ENCODE assay signal across 1 cellular context in genomic region chr3:4934050-4934449, GRCh38.
TF ChIP-seq lines count a peak whose summit lies in the region.

No MANE protein-coding gene starts in this region.

TF ChIP-seq in IMR-90, 13 proteins besides CTCF, POLR2A, EP300 and RAD21:
- no peak for TF ChIP-seq NFE2L2 (IDR thresholded peaks at IDR 0.05; ENCODE audit: low read depth, low read length)
- TF ChIP-seq SMC3 (IDR thresholded peaks at IDR 0.05; ENCODE audit: low read depth, low read length), result no peak
